In the genomic region with DNA sequence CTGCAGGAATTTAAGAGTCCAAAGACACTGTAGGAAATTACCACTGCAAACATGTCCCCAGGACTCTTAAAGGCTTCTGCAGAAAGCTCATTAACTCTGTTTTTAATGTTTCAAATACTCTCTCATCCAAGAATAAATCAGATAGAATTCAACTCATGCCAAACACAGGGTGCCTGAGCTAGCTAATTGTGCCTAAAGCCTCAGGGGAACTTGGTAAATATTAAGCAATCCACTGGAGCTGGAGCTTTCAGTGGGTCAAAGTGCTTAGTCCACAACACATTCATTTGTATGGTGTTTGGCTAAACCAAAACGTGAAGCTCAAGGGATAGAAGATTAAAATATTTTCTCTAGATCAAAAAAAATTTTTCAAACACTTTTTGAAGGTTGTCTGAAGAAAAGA, we compare ENCODE assay signal across 1 cellular context.
A peak's percentile ranks its signal among the peaks of the same experiment; 100 is the strongest.
TF ChIP-seq lines count a peak whose summit lies in the region.

No MANE protein-coding gene starts in this region.

TF ChIP-seq in HepG2, 621 proteins besides CTCF, POLR2A, EP300 and RAD21 (continued from another document and continues in another):
- TF ChIP-seq, protein P1, sequence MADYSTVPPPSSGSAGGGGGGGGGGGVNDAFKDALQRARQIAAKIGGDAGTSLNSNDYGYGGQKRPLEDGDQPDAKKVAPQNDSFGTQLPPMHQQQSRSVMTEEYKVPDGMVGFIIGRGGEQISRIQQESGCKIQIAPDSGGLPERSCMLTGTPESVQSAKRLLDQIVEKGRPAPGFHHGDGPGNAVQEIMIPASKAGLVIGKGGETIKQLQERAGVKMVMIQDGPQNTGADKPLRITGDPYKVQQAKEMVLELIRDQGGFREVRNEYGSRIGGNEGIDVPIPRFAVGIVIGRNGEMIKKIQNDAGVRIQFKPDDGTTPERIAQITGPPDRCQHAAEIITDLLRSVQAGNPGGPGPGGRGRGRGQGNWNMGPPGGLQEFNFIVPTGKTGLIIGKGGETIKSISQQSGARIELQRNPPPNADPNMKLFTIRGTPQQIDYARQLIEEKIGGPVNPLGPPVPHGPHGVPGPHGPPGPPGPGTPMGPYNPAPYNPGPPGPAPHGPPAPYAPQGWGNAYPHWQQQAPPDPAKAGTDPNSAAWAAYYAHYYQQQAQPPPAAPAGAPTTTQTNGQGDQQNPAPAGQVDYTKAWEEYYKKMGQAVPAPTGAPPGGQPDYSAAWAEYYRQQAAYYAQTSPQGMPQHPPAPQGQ (CRISPR knock-in tag; IDR thresholded peaks at IDR 0.05; ENCODE audit: borderline replicate concordance): no peak
- 0 out of 2 replicates have a peak, but pooled peaks have one; percentile 38 for TF ChIP-seq ERF (CRISPR knock-in tag; IDR thresholded peaks at IDR 0.05)
- no peak for TF ChIP-seq ZNF354B (CRISPR knock-in tag; IDR thresholded peaks at IDR 0.05)
- no peak for TF ChIP-seq ZNF776 (CRISPR knock-in tag; IDR thresholded peaks at IDR 0.05)
- TF ChIP-seq, protein P2, sequence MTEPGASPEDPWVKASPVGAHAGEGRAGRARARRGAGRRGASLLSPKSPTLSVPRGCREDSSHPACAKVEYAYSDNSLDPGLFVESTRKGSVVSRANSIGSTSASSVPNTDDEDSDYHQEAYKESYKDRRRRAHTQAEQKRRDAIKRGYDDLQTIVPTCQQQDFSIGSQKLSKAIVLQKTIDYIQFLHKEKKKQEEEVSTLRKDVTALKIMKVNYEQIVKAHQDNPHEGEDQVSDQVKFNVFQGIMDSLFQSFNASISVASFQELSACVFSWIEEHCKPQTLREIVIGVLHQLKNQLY (CRISPR knock-in tag; IDR thresholded peaks at IDR 0.05): peak; percentile 26; the same call in 1 of the 2 replicates
- TF ChIP-seq, protein P3, sequence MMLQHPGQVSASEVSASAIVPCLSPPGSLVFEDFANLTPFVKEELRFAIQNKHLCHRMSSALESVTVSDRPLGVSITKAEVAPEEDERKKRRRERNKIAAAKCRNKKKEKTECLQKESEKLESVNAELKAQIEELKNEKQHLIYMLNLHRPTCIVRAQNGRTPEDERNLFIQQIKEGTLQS (CRISPR knock-in tag; IDR thresholded peaks at IDR 0.05): no peak
- TF ChIP-seq, protein P4, sequence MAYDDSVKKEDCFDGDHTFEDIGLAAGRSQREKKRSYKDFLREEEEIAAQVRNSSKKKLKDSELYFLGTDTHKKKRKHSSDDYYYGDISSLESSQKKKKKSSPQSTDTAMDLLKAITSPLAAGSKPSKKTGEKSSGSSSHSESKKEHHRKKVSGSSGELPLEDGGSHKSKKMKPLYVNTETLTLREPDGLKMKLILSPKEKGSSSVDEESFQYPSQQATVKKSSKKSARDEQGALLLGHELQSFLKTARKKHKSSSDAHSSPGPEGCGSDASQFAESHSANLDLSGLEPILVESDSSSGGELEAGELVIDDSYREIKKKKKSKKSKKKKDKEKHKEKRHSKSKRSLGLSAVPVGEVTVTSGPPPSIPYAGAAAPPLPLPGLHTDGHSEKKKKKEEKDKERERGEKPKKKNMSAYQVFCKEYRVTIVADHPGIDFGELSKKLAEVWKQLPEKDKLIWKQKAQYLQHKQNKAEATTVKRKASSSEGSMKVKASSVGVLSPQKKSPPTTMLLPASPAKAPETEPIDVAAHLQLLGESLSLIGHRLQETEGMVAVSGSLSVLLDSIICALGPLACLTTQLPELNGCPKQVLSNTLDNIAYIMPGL (CRISPR knock-in tag; IDR thresholded peaks at IDR 0.05; ENCODE audit: borderline replicate concordance in 1 of 2, low read depth in 1 of 2): no peak
- TF ChIP-seq, protein P5, sequence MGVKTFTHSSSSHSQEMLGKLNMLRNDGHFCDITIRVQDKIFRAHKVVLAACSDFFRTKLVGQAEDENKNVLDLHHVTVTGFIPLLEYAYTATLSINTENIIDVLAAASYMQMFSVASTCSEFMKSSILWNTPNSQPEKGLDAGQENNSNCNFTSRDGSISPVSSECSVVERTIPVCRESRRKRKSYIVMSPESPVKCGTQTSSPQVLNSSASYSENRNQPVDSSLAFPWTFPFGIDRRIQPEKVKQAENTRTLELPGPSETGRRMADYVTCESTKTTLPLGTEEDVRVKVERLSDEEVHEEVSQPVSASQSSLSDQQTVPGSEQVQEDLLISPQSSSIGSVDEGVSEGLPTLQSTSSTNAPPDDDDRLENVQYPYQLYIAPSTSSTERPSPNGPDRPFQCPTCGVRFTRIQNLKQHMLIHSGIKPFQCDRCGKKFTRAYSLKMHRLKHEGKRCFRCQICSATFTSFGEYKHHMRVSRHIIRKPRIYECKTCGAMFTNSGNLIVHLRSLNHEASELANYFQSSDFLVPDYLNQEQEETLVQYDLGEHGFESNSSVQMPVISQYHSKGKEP (CRISPR knock-in tag; IDR thresholded peaks at IDR 0.05): no peak
- TF ChIP-seq, protein P6, sequence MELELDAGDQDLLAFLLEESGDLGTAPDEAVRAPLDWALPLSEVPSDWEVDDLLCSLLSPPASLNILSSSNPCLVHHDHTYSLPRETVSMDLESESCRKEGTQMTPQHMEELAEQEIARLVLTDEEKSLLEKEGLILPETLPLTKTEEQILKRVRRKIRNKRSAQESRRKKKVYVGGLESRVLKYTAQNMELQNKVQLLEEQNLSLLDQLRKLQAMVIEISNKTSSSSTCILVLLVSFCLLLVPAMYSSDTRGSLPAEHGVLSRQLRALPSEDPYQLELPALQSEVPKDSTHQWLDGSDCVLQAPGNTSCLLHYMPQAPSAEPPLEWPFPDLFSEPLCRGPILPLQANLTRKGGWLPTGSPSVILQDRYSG (CRISPR knock-in tag; IDR thresholded peaks at IDR 0.05): no peak
- TF ChIP-seq CHD2 (IDR thresholded peaks at IDR 0.05; ENCODE audit: low read depth, low read length): no peak
- TF ChIP-seq NR3C1 (CRISPR knock-in tag; IDR thresholded peaks at IDR 0.05): no peak
- TF ChIP-seq KAT7 (CRISPR knock-in tag; IDR thresholded peaks at IDR 0.05; ENCODE audit: borderline replicate concordance): no peak
- no peak for TF ChIP-seq ZNF761 (CRISPR knock-in tag; conservative IDR thresholded peaks at IDR 0.05)
- TF ChIP-seq MED13 (CRISPR knock-in tag; IDR thresholded peaks at IDR 0.05): no peak
- TF ChIP-seq, protein P7, sequence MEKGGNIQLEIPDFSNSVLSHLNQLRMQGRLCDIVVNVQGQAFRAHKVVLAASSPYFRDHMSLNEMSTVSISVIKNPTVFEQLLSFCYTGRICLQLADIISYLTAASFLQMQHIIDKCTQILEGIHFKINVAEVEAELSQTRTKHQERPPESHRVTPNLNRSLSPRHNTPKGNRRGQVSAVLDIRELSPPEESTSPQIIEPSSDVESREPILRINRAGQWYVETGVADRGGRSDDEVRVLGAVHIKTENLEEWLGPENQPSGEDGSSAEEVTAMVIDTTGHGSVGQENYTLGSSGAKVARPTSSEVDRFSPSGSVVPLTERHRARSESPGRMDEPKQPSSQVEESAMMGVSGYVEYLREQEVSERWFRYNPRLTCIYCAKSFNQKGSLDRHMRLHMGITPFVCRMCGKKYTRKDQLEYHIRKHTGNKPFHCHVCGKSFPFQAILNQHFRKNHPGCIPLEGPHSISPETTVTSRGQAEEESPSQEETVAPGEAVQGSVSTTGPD (CRISPR knock-in tag; IDR thresholded peaks at IDR 0.05): peak; percentile 98
- no peak for TF ChIP-seq RFX3 (CRISPR knock-in tag; IDR thresholded peaks at IDR 0.05)
- TF ChIP-seq, protein P8, sequence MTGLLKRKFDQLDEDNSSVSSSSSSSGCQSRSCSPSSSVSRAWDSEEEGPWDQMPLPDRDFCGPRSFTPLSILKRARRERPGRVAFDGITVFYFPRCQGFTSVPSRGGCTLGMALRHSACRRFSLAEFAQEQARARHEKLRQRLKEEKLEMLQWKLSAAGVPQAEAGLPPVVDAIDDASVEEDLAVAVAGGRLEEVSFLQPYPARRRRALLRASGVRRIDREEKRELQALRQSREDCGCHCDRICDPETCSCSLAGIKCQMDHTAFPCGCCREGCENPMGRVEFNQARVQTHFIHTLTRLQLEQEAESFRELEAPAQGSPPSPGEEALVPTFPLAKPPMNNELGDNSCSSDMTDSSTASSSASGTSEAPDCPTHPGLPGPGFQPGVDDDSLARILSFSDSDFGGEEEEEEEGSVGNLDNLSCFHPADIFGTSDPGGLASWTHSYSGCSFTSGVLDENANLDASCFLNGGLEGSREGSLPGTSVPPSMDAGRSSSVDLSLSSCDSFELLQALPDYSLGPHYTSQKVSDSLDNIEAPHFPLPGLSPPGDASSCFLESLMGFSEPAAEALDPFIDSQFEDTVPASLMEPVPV (CRISPR knock-in tag; IDR thresholded peaks at IDR 0.05): no peak
- TF ChIP-seq, protein P9, sequence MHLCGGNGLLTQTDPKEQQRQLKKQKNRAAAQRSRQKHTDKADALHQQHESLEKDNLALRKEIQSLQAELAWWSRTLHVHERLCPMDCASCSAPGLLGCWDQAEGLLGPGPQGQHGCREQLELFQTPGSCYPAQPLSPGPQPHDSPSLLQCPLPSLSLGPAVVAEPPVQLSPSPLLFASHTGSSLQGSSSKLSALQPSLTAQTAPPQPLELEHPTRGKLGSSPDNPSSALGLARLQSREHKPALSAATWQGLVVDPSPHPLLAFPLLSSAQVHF (CRISPR knock-in tag; IDR thresholded peaks at IDR 0.05): no peak
- TF ChIP-seq SCMH1 (CRISPR knock-in tag; IDR thresholded peaks at IDR 0.05; ENCODE audit: borderline replicate concordance): no peak
- TF ChIP-seq, protein P10, sequence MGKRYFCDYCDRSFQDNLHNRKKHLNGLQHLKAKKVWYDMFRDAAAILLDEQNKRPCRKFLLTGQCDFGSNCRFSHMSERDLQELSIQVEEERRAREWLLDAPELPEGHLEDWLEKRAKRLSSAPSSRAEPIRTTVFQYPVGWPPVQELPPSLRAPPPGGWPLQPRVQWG (CRISPR knock-in tag; IDR thresholded peaks at IDR 0.05; ENCODE audit: borderline replicate concordance, low read depth): no peak
- peak; percentile 75; the same call in 1 of the 2 replicates for TF ChIP-seq SOX5 (CRISPR knock-in tag; IDR thresholded peaks at IDR 0.05; ENCODE audit: borderline replicate concordance)
- TF ChIP-seq IRF2 (CRISPR knock-in tag; IDR thresholded peaks at IDR 0.05): peak; percentile 81
- no peak for TF ChIP-seq ZNF607 (CRISPR knock-in tag; IDR thresholded peaks at IDR 0.05; ENCODE audit: borderline replicate concordance)
- TF ChIP-seq, protein P11, sequence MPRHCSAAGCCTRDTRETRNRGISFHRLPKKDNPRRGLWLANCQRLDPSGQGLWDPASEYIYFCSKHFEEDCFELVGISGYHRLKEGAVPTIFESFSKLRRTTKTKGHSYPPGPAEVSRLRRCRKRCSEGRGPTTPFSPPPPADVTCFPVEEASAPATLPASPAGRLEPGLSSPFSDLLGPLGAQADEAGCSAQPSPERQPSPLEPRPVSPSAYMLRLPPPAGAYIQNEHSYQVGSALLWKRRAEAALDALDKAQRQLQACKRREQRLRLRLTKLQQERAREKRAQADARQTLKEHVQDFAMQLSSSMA (CRISPR knock-in tag; IDR thresholded peaks at IDR 0.05): no peak
- no peak for TF ChIP-seq ATRX (CRISPR knock-in tag; IDR thresholded peaks at IDR 0.05; ENCODE audit: borderline replicate concordance)
- TF ChIP-seq SP1 (IDR thresholded peaks at IDR 0.05): no peak
- TF ChIP-seq SP1 (CRISPR knock-in tag; IDR thresholded peaks at IDR 0.05): no peak
- TF ChIP-seq KAT2B (IDR thresholded peaks at IDR 0.05; ENCODE audit: borderline replicate concordance, low read depth, low read length): no peak
- no peak for TF ChIP-seq MAFG (CRISPR knock-in tag; IDR thresholded peaks at IDR 0.05)
- no peak for TF ChIP-seq ZBTB1 (CRISPR knock-in tag; IDR thresholded peaks at IDR 0.05; ENCODE audit: borderline replicate concordance)
- TF ChIP-seq KMT2A (CRISPR knock-in tag; IDR thresholded peaks at IDR 0.05): no peak
- TF ChIP-seq GFI1 (CRISPR knock-in tag; IDR thresholded peaks at IDR 0.05; ENCODE audit: borderline replicate concordance): peak; percentile 87
- TF ChIP-seq ZFP82 (CRISPR knock-in tag; IDR thresholded peaks at IDR 0.05; ENCODE audit: borderline replicate concordance): no peak
- no peak for TF ChIP-seq ZNF20 (CRISPR knock-in tag; IDR thresholded peaks at IDR 0.05)
- TF ChIP-seq, protein P12, sequence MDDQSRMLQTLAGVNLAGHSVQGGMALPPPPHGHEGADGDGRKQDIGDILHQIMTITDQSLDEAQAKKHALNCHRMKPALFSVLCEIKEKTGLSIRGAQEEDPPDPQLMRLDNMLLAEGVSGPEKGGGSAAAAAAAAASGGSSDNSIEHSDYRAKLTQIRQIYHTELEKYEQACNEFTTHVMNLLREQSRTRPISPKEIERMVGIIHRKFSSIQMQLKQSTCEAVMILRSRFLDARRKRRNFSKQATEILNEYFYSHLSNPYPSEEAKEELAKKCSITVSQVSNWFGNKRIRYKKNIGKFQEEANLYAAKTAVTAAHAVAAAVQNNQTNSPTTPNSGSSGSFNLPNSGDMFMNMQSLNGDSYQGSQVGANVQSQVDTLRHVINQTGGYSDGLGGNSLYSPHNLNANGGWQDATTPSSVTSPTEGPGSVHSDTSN (CRISPR knock-in tag; IDR thresholded peaks at IDR 0.05; ENCODE audit: borderline replicate concordance): no peak
- TF ChIP-seq SRY (CRISPR knock-in tag; IDR thresholded peaks at IDR 0.05): no peak
- TF ChIP-seq NCOA1 (CRISPR knock-in tag; IDR thresholded peaks at IDR 0.05): no peak
- no peak for TF ChIP-seq ZNF562 (CRISPR knock-in tag; IDR thresholded peaks at IDR 0.05; ENCODE audit: borderline replicate concordance)
- TF ChIP-seq ZNF251 (CRISPR knock-in tag; IDR thresholded peaks at IDR 0.05): no peak
- TF ChIP-seq, protein P13, sequence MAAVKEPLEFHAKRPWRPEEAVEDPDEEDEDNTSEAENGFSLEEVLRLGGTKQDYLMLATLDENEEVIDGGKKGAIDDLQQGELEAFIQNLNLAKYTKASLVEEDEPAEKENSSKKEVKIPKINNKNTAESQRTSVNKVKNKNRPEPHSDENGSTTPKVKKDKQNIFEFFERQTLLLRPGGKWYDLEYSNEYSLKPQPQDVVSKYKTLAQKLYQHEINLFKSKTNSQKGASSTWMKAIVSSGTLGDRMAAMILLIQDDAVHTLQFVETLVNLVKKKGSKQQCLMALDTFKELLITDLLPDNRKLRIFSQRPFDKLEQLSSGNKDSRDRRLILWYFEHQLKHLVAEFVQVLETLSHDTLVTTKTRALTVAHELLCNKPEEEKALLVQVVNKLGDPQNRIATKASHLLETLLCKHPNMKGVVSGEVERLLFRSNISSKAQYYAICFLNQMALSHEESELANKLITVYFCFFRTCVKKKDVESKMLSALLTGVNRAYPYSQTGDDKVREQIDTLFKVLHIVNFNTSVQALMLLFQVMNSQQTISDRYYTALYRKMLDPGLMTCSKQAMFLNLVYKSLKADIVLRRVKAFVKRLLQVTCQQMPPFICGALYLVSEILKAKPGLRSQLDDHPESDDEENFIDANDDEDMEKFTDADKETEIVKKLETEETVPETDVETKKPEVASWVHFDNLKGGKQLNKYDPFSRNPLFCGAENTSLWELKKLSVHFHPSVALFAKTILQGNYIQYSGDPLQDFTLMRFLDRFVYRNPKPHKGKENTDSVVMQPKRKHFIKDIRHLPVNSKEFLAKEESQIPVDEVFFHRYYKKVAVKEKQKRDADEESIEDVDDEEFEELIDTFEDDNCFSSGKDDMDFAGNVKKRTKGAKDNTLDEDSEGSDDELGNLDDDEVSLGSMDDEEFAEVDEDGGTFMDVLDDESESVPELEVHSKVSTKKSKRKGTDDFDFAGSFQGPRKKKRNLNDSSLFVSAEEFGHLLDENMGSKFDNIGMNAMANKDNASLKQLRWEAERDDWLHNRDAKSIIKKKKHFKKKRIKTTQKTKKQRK (IDR thresholded peaks at IDR 0.05; ENCODE audit: low read length): no peak
- TF ChIP-seq ZNF792 (CRISPR knock-in tag; IDR thresholded peaks at IDR 0.05): 0 out of 2 replicates have a peak, but pooled peaks have one; percentile 43
- TF ChIP-seq, protein P14, sequence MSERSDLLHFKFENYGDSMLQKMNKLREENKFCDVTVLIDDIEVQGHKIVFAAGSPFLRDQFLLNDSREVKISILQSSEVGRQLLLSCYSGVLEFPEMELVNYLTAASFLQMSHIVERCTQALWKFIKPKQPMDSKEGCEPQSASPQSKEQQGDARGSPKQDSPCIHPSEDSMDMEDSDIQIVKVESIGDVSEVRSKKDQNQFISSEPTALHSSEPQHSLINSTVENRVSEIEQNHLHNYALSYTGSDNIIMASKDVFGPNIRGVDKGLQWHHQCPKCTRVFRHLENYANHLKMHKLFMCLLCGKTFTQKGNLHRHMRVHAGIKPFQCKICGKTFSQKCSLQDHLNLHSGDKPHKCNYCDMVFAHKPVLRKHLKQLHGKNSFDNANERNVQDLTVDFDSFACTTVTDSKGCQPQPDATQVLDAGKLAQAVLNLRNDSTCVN (CRISPR knock-in tag; IDR thresholded peaks at IDR 0.05; ENCODE audit: borderline replicate concordance): no peak
- no peak for TF ChIP-seq ZFP1 (CRISPR knock-in tag; IDR thresholded peaks at IDR 0.05)
